18 cellular contexts compared by ENCODE assay signal in genomic region chr3:109316162-109316730, GRCh38. TPM values are rescaled to one million over a fixed set of nuclear protein-coding genes. Genes with fewer than 3 reads are reported as not detected.
"Had no signal": no experiment of that assay in that cellular context is flagged by ENCODE, and none has a peak within 500 bp of the region (broad histone marks: within the 10 kb centered on the region; RNA-seq: fewer than 3 reads in every experiment).

Gene DPPA2, minus strand, starts transcription at chr3:109316517. Its CDS starts 1,975 bp downstream, at chr3:109314542.

- DNase-seq: activated B cell treated with CpG ODN at 0.5 μM for 24 hours; activated CD4-positive, alpha-beta T cell treated with anti-CD3 and anti-CD28 coated beads, Interleukin-2, amount 50 U/mL, for 1 hour; activated effector memory CD4-positive, alpha-beta T cell treated with Interleukin-2 at 50 U/mL for 16 hours; glutamatergic neuron; kidney glomerular epithelial cell; pancreas; retina; stimulated activated CD4-positive, alpha-beta T cell treated with anti-CD3 and anti-CD28 coated beads, Interleukin-4, amount 100 ng/mL, for 4 hours; stimulated activated naive CD8-positive, alpha-beta T cell treated with anti-CD3 and anti-CD28 coated beads, Interleukin-15, amount 100 ng/mL, for 72 hours; uterus had no signal

- H3K9me3 ChIP-seq: pancreas, uterus had no signal

- H3K27ac Mint-ChIP-seq: activated B cell treated with CpG ODN at 0.5 μM for 24 hours; activated naive CD4-positive, alpha-beta T cell treated with anti-CD3 and anti-CD28 coated beads, Interleukin-2, amount 50 U/mL, for 24 hours; brain; dendritic cell treated with granulocyte-macrophage colony-stimulating factor and Interleukin-4, amounts not matched to agents 40 ng/mL and 50 ng/mL, for 4 days; stimulated activated naive CD8-positive, alpha-beta T cell treated with anti-CD3 and anti-CD28 coated beads, Interleukin-15, amount 100 ng/mL, for 72 hours; T-helper 1 cell treated with Interleukin-12 subunit alpha and Interleukin-12 subunit beta and Interleukin-4 antibody, amounts not matched to agents 30 μg/mL and 1 μg/mL, for 36 hours had no signal

- ATAC-seq: esophagus mucosa; pancreas; stimulated activated naive CD8-positive, alpha-beta T cell treated with anti-CD3 and anti-CD28 coated beads, Interleukin-15, amount 100 ng/mL, for 72 hours had no signal

- H3K4me3 Mint-ChIP-seq: activated B cell treated with CpG ODN at 0.5 μM for 24 hours; activated naive CD4-positive, alpha-beta T cell treated with anti-CD3 and anti-CD28 coated beads, Interleukin-2, amount 50 U/mL, for 24 hours; brain; dendritic cell treated with granulocyte-macrophage colony-stimulating factor and Interleukin-4, amounts not matched to agents 40 ng/mL and 50 ng/mL, for 4 days; stimulated activated naive CD8-positive, alpha-beta T cell treated with anti-CD3 and anti-CD28 coated beads, Interleukin-15, amount 100 ng/mL, for 72 hours; T-helper 1 cell treated with Interleukin-12 subunit alpha and Interleukin-12 subunit beta and Interleukin-4 antibody, amounts not matched to agents 30 μg/mL and 1 μg/mL, for 36 hours had no signal

- H3K4me1 Mint-ChIP-seq: activated B cell treated with CpG ODN at 0.5 μM for 24 hours; activated naive CD4-positive, alpha-beta T cell treated with anti-CD3 and anti-CD28 coated beads, Interleukin-2, amount 50 U/mL, for 24 hours; stimulated activated naive CD8-positive, alpha-beta T cell treated with anti-CD3 and anti-CD28 coated beads, Interleukin-15, amount 100 ng/mL, for 72 hours had no signal

- H3K27me3 ChIP-seq: pancreas, uterus had no signal

- H3K36me3 Mint-ChIP-seq: activated naive CD4-positive, alpha-beta T cell treated with anti-CD3 and anti-CD28 coated beads, Interleukin-2, amount 50 U/mL, for 24 hours; brain had no signal

- H3K27ac ChIP-seq: pancreas, uterus had no signal

- H3K27me3 Mint-ChIP-seq: activated B cell treated with CpG ODN at 0.5 μM for 24 hours; activated naive CD4-positive, alpha-beta T cell treated with anti-CD3 and anti-CD28 coated beads, Interleukin-2, amount 50 U/mL, for 24 hours; brain; dendritic cell treated with granulocyte-macrophage colony-stimulating factor and Interleukin-4, amounts not matched to agents 40 ng/mL and 50 ng/mL, for 4 days; stimulated activated naive CD8-positive, alpha-beta T cell treated with anti-CD3 and anti-CD28 coated beads, Interleukin-15, amount 100 ng/mL, for 72 hours had no signal

- H3K4me3 ChIP-seq: pancreas, uterus had no signal

- H3K4me1 ChIP-seq: pancreas, uterus had no signal

- H3K36me3 ChIP-seq: pancreas, uterus had no signal

- H3K9me3 Mint-ChIP-seq: activated B cell treated with CpG ODN at 0.5 μM for 24 hours; activated naive CD4-positive, alpha-beta T cell treated with anti-CD3 and anti-CD28 coated beads, Interleukin-2, amount 50 U/mL, for 24 hours; brain; dendritic cell treated with granulocyte-macrophage colony-stimulating factor and Interleukin-4, amounts not matched to agents 40 ng/mL and 50 ng/mL, for 4 days; stimulated activated naive CD8-positive, alpha-beta T cell treated with anti-CD3 and anti-CD28 coated beads, Interleukin-15, amount 100 ng/mL, for 72 hours; T-helper 1 cell treated with Interleukin-12 subunit alpha and Interleukin-12 subunit beta and Interleukin-4 antibody, amounts not matched to agents 30 μg/mL and 1 μg/mL, for 36 hours had no signal

RNA-seq across cellular contexts. Expression of gene DPPA2, which starts in this region (rescaled TPM):
- total RNA-seq: activated B cell treated with CpG ODN at 0.5 μM for 24 hours, esophagus mucosa, liver, mesenteric fat pad, pancreas, skeletal muscle tissue, uterus had no signal
